ENCODE assay signal across 11 cellular contexts in the genomic region with DNA sequence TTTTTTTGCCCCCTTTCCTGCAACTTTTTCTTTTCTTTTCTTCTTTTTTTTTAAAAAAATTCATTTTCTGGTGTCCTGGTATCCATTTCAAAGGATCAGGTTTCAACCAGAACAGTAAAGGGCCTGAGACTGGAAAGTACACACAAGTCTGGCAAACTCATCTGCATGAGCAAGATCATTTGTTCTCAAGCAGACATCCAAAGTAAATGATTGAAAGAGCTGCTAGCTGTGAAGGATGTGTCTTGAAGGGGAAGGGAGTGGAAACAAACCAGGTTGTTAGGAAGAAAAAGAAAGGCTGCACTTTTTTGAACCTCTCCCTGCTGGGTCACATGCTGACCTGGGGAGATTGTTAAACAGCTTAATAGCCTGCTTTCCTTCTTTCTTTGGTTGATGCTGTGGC. TPM values are rescaled to one million over a fixed set of nuclear protein-coding genes. Genes with fewer than 3 reads are reported as not detected.
DNase-seq lines count a peak whose midpoint lies in the region; ATAC-seq and TF ChIP-seq lines count a peak whose summit lies in the region.
"Had no signal": no experiment of that assay in that cellular context is flagged by ENCODE, and none has a peak within 500 bp of the region (broad histone marks: within the 10 kb centered on the region; RNA-seq: fewer than 3 reads in every experiment).

No MANE protein-coding gene starts in this region.

- no peak overlapping the region for H2BK15ac ChIP-seq in H9 (ENCODE audit: low read depth, low read length)

- H3K36me3 ChIP-seq in gastrocnemius medialis, result no peaks in the 10 kb centered on the region

- intact Hi-C loops in gastrocnemius medialis (cut with DNase I; ENCODE audit: low total_unique reads), result loop anchor here (2.0 to 10.0 kb wide), 2 partner anchors 29 to 201 kb away; a partner anchor contains a TSS

- H3K14ac ChIP-seq in H9 (ENCODE audit: insufficient read depth, low read length), result no peak overlapping the region

- H3K56ac ChIP-seq in H9 (ENCODE audit: insufficient read length, low read depth, low read length), result no peak overlapping the region

- TF ChIP-seq CTCF in H9 (conservative IDR thresholded peaks at IDR 0.05), result no peak
- TF ChIP-seq CTCF in gastrocnemius medialis (IDR thresholded peaks at IDR 0.05 in 4 of 5, conservative IDR thresholded peaks at IDR 0.05 in 1 of 5), result no peak

- in situ Hi-C loops in gastrocnemius medialis (cut with MboI; ENCODE audit: low sequenced_read_pairs in 4 of 4), result no loop called here

- H3K4me2 ChIP-seq in H9 (ENCODE audit: insufficient read depth, insufficient read length, low read length), result peak overlapping the region; percentile 25

- H3K4me3 Mint-ChIP-seq in H9, result peak overlapping the region; percentile 4 to 38; a peak in 2 of 5 replicates
- H3K4me3 Mint-ChIP-seq: effector memory CD8-positive, alpha-beta T cell had no signal

- no peaks in the 10 kb centered on the region; the same call in 1 of the 2 replicates for H3K27me3 Mint-ChIP-seq in H9 (ENCODE audit: low read depth)

- ATAC-seq in gastrocnemius medialis (no peak), HG02938 (IDR thresholded peaks at IDR 0.05; ENCODE audit: unreplicated experiment) (no peak), GM21723 (IDR thresholded peaks at IDR 0.05; ENCODE audit: unreplicated experiment) (no peak)
- ATAC-seq: effector memory CD8-positive, alpha-beta T cell had no signal

- H3K27me3 ChIP-seq in H9 (ENCODE audit: insufficient read depth, low read length) (no peaks in the 10 kb centered on the region), gastrocnemius medialis (no peaks in the 10 kb centered on the region)
- H3K27me3 ChIP-seq: SJSA1 had no signal

- no peak overlapping the region for H3T11ph ChIP-seq in H9 (ENCODE audit: low read length)

- no peak overlapping the region for H4K5ac ChIP-seq in H9 (ENCODE audit: insufficient read length, low read depth, low read length)

- H3K4ac ChIP-seq in H9 (ENCODE audit: low read depth, low read length), result no peak overlapping the region

- no peaks in the 10 kb centered on the region for H4K20me1 ChIP-seq in H9 (ENCODE audit: control insufficient read depth, insufficient read depth, insufficient read length)

- H2AK5ac ChIP-seq in H9 (ENCODE audit: insufficient read length, low read length), result no peak overlapping the region

- H2BK20ac ChIP-seq in H9 (ENCODE audit: low read depth, low read length, poor library complexity, severe bottlenecking), result no peak overlapping the region

- H4K91ac ChIP-seq in H9 (ENCODE audit: insufficient read length, low read depth, low read length), result no peak overlapping the region

- H3K9me3 ChIP-seq in H9 (ENCODE audit: control insufficient read depth, low read depth, low read length) (no peaks in the 10 kb centered on the region), gastrocnemius medialis (no peaks in the 10 kb centered on the region)
- H3K9me3 ChIP-seq: SJSA1 had no signal

- H3K27ac Mint-ChIP-seq in H9, result peak overlapping the region in 2 of 3 experiments; percentile 38 to 92; a peak in 2 of 7 replicates
- H3K27ac Mint-ChIP-seq: effector memory CD8-positive, alpha-beta T cell had no signal

- H2BK5ac ChIP-seq in H9 (ENCODE audit: insufficient read length, low read length), result no peak overlapping the region

- peaks cover 70 to 72% of the 10 kb centered on the region in 2 experiments for H3K4me1 Mint-ChIP-seq in H9

- peaks cover 4% of the 10 kb centered on the region for H3K23me2 ChIP-seq in H9 (ENCODE audit: insufficient read length, low read depth, low read length, poor library complexity, severe bottlenecking)

- no peak overlapping the region for H2BK12ac ChIP-seq in H9 (ENCODE audit: insufficient read length, low read depth, low read length)

- H3K27ac ChIP-seq in H9 (ENCODE audit: insufficient read length, low read depth, low read length), result peak overlapping the region; percentile 73
- peak overlapping the region; percentile 30 to 99 (median 37) for H3K27ac ChIP-seq in gastrocnemius medialis
- H3K27ac ChIP-seq: SJSA1 had no signal

- no peak overlapping the region for H3K23ac ChIP-seq in H9 (ENCODE audit: insufficient read length, low read depth, low read length)

- DNase-seq in H9 (no peak), astrocyte of the hippocampus (ENCODE audit: low read depth, low spot score) (peak; percentile 76), iPS-NIHi7 (ENCODE audit: extremely low spot score) (peak; percentile 43), gastrocnemius medialis (no peak), SKM-1 treated with dmso at 0.1 percent for 144 hours (lab: John Stamatoyannopoulos, UW; ENCODE audit: unreplicated experiment) (no peak), RPMI8226 (no peak)
- DNase-seq: DMS 273 treated with DMSO at 0.1 percent for 48 hours; effector memory CD8-positive, alpha-beta T cell had no signal

- no peak overlapping the region for H3K4me3 ChIP-seq in gastrocnemius medialis
- H3K4me3 ChIP-seq: SJSA1 had no signal

- H3K18ac ChIP-seq in H9 (ENCODE audit: insufficient read length, low read depth, low read length), result no peak overlapping the region

- H3K79me1 ChIP-seq in H9 (ENCODE audit: insufficient read depth, low read depth, low read length, poor library complexity, severe bottlenecking), result no peaks in the 10 kb centered on the region

- no peak overlapping the region for H4K8ac ChIP-seq in H9 (replicated peaks; ENCODE audit: insufficient read length, low read depth, low read length)

- no peak overlapping the region for H3K9ac ChIP-seq in H9 (ENCODE audit: extremely low read depth, insufficient read length, low read length)

- H3K4me1 ChIP-seq in H9 (ENCODE audit: insufficient read depth, low read length) (peaks cover 10% of the 10 kb centered on the region), gastrocnemius medialis (peaks cover 71 to 77% of the 10 kb centered on the region in 2 donors)

- H2AFZ ChIP-seq in H9 (ENCODE audit: low read length), result no peak overlapping the region

- no peaks in the 10 kb centered on the region for H3K9me3 Mint-ChIP-seq in H9
- H3K9me3 Mint-ChIP-seq: effector memory CD8-positive, alpha-beta T cell had no signal

- peaks cover 2 to 21% (median 15%) of the 10 kb centered on the region in 3 experiments; a peak in 5 of 7 replicates for H3K36me3 Mint-ChIP-seq in H9 (ENCODE audit: insufficient read depth in 1 of 3, low read depth in 3 of 3)

- no peak overlapping the region for H2BK120ac ChIP-seq in H9 (ENCODE audit: low read depth, low read length, poor library complexity, severe bottlenecking)

- no peak for TF ChIP-seq POLR2A in gastrocnemius medialis (IDR thresholded peaks at IDR 0.05)

- peaks cover 16% of the 10 kb centered on the region; the same call in 1 of the 2 replicates for H3K79me2 ChIP-seq in H9 (ENCODE audit: insufficient read depth, low read length)

RNA-seq across cellular contexts. Expression of a gene that starts 5.3 kb away (rescaled TPM):
- total RNA-seq in H9 (2021) (124 TPM in 2 replicates), gastrocnemius medialis (10 to 100 TPM; 41.9 to 89.4 (median 72.6) TPM)

Comparison
In these comparisons a context has a peak if more than half of its experiments do, and no peak if none do; other contexts are left out.
1. DNase-seq: peak in astrocyte of the hippocampus (single experiment) and iPS-NIHi7 (single experiment); none in H9 (single experiment), gastrocnemius medialis (0 of 2), SKM-1 treated with dmso at 0.1 percent for 144 hours (single experiment) and RPMI8226 (single experiment).